12 cellular contexts compared by ENCODE assay signal in the genomic region with DNA sequence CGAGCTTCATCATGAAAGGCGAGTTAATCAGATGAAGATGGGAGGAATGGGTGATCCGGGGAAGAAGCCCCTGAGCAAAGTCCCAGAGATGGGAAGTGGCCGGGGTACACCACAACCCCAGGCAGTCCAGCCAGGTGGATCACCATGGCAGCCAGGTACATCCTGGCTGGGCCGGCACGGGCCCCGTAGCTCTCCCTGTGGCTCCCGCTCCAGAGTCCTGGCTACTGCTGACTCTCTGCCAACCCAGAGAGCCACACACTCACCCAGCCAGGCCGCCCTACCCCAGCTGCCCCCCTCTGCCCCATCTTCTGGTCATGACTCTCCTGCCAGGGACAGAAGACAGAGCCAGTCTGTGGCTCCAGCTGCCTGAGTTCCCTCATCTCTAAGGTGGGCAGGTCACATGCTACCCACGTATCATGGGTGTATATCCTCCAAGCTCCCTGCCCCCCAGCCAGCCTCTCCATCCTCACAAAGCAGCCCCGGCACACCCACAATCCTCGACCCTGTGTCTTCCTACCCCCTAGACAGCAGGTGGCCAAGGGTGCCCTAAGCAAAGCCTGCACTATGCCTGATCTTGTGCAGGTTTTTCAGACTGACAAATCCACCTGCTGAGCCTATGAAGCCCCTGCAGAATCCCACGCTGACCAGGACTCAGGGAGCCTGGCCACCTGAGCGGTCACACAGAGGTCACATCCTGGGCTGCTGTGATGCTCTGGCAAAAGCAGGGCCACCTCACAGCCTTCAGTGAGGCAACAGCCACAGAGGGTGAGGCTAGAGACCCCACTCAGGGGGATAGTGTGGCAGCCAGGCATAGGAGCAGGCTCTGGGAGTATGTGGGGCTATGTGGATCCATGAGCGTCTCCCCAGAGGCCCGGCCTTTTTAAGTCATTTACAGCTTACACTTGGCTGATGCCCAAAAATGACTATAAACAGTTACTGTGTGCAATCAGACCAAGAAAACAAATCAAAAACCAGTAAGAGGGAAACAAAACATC. TPM values are rescaled to one million over a fixed set of nuclear protein-coding genes. Genes with fewer than 3 reads are reported as not detected.
A peak's percentile ranks its signal among the peaks of the same experiment; 100 is the strongest.
DNase-seq lines count a peak whose midpoint lies in the region; ATAC-seq and TF ChIP-seq lines count a peak whose summit lies in the region.
"Had no signal": no experiment of that assay in that cellular context is flagged by ENCODE, and none has a peak within 500 bp of the region (broad histone marks: within the 10 kb centered on the region; RNA-seq: fewer than 3 reads in every experiment).

No MANE protein-coding gene starts in this region.

- H3K9me3 ChIP-seq in left ventricle myocardium inferior (replicated peaks), result no peaks in the 10 kb centered on the region
- H3K9me3 ChIP-seq: right lobe of liver had no signal

- peak overlapping the region in 3 of 8 donors; percentile 39 to 77 (median 64) for H3K4me3 Mint-ChIP-seq in naive B cell

- no peaks in the 10 kb centered on the region for H3K36me3 Mint-ChIP-seq in naive B cell

- H3K9me3 Mint-ChIP-seq in naive B cell, result no peaks in the 10 kb centered on the region

- H3K36me3 ChIP-seq in left ventricle myocardium inferior, result no peaks in the 10 kb centered on the region
- no peaks in the 10 kb centered on the region for H3K36me3 ChIP-seq in brain microvascular endothelial cell (replicated peaks)
- H3K36me3 ChIP-seq: right lobe of liver had no signal

- H3K27ac ChIP-seq in left ventricle myocardium inferior (replicated peaks), result peak overlapping the region; percentile 94
- H3K27ac ChIP-seq in brain microvascular endothelial cell, result no peak overlapping the region

- no peak overlapping the region for H3K4me3 ChIP-seq in left ventricle myocardium inferior
- no peak overlapping the region for H3K4me3 ChIP-seq in choroid plexus epithelial cell (ENCODE audit: low read depth, low read length)
- H3K4me3 ChIP-seq in brain microvascular endothelial cell (ENCODE audit: low read depth, low read length), result no peak overlapping the region
- H3K4me3 ChIP-seq: right lobe of liver had no signal

- intact Hi-C loops in left ventricle myocardium inferior (cut with micrococcal nuclease) (loop anchor here (5.0 to 10.0 kb wide), 2 partner anchors 143 to 575 kb away; no protein-coding TSS in a partner anchor), cardiac septum (cut with DNase I) (loop anchor here (2.0 to 5.0 kb wide), 4 partner anchors 135 to 585 kb away; partner anchors contain the start of gene LSG1)

- H3K27ac Mint-ChIP-seq in naive B cell, result peak overlapping the region in 5 of 6 donors; percentile 80 to 97 (median 82)

- in situ Hi-C loops in brain microvascular endothelial cell (cut with HindIII; ENCODE audit: low pct_ligation_motif_present, low sequenced_read_pairs), result no loop called here

- peaks cover 14 to 31% (median 22%) of the 10 kb centered on the region in 3 donors for H3K4me1 Mint-ChIP-seq in naive B cell

- H3K4me1 ChIP-seq in left ventricle myocardium inferior, result peaks cover 43% of the 10 kb centered on the region

- ATAC-seq in naive B cell (ENCODE audit: low read depth in 2 of 2) (no peak), HG03135 (IDR thresholded peaks at IDR 0.05; ENCODE audit: unreplicated experiment) (no peak)
- ATAC-seq: right lobe of liver had no signal

- H3K27me3 ChIP-seq in left ventricle myocardium inferior (ENCODE audit: low read depth) (no peaks in the 10 kb centered on the region), brain microvascular endothelial cell (replicated peaks) (no peaks in the 10 kb centered on the region)
- H3K27me3 ChIP-seq: right lobe of liver had no signal

- H3K27me3 Mint-ChIP-seq in naive B cell, result no peaks in the 10 kb centered on the region

- TF ChIP-seq CTCF in left ventricle myocardium inferior (IDR thresholded peaks at IDR 0.05; ENCODE audit: borderline replicate concordance), result no peak
- TF ChIP-seq CTCF in choroid plexus epithelial cell (conservative IDR thresholded peaks at IDR 0.05; ENCODE audit: low read depth, low read length), result no peak
- no peak for TF ChIP-seq CTCF in brain microvascular endothelial cell (IDR thresholded peaks at IDR 0.05; ENCODE audit: low read depth, low read length, missing control alignments)

- DNase-seq in left ventricle myocardium inferior, result no peak
- DNase-seq in cardiac septum (ENCODE audit: low spot score), result no peak
- peak; percentile 41 for DNase-seq in choroid plexus epithelial cell (ENCODE audit: low read depth)
- DNase-seq in naive B cell, result no peak
- DNase-seq in brain microvascular endothelial cell, result no peak
- DNase-seq in GM19238 (ENCODE audit: insufficient read length, low spot score), result no peak
- DNase-seq in NCI-H2171 (lab: John Stamatoyannopoulos, UW), result no peak
- DNase-seq: activated effector memory CD4-positive, alpha-beta T cell treated with Interleukin-2 at 50 U/mL for 16 hours; AML-193; effector CD8-positive, alpha-beta T cell had no signal

RNA-seq across cellular contexts. Expression of gene XXYLT1, which starts 13.2 kb away (rescaled TPM):
- total RNA-seq in left ventricle myocardium inferior (2.3 TPM), cardiac septum (5.9 TPM)
- 1 to 10 TPM in 5 of 6 donors, not detected in 1; 1.7 to 3.7 (median 3.6) TPM for polyA plus RNA-seq in naive B cell (ENCODE audit: low read depth in 6 of 6)
